8 cellular contexts compared by ENCODE assay signal in the genomic region with DNA sequence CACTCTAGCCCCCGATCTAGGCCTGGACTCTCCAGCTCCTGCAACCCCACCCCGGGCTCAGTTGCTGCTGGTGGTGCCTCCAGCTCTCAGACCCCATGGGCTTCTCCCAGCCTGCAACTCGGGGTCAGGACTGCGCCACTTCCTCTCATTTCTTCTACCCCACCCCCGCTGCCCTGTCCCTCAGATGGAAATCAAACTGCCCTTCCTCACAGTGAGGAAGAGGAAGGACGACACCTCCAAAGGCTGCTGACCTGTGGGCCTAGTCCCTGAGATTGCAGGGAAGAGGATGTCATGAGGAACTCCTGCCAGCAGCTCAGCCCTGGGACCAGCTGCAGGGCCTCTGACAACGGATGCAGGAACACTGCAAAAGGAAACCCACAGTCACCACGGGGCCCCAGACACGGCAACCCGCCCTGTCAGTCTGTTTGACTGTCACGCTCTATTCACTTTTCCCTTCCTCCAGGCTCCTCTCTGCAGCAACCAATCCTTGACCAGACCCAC.
DNase-seq lines count a peak whose midpoint lies in the region; ATAC-seq, FAIRE-seq and TF ChIP-seq lines count a peak whose summit lies in the region.

No MANE protein-coding gene starts in this region.

- peaks cover 84% of the 10 kb centered on the region for H3K4me1 Mint-ChIP-seq in nephron

- ATAC-seq in HG03064 (IDR thresholded peaks at IDR 0.05; ENCODE audit: low read depth, unreplicated experiment) (peak; percentile 47), HG02571 (IDR thresholded peaks at IDR 0.05; ENCODE audit: unreplicated experiment) (no peak)

- peak overlapping the region; percentile 19 to 66 (median 57) for H3K4me3 Mint-ChIP-seq in nephron

- in situ Hi-C loops in ACHN (cut with HindIII; ENCODE audit: low pct_ligation_motif_present, low pct_unique_long_range_greater_than_20kb, low sequenced_read_pairs): no loop called here

- FAIRE-seq in GM18507 (lab: Jason Lieb, UNC): peak; percentile 98

- H3K27ac ChIP-seq in coronary artery: peak overlapping the region in 1 of 2 donors; percentile 95

- H3K4me3 ChIP-seq in coronary artery: peak overlapping the region; percentile 6

- no peak for DNase-seq in GM18507 (ENCODE audit: extremely low spot score, insufficient read length, low read depth)
- DNase-seq in T-helper 2 cell: peak in 4 of 5 experiments; percentile 38 to 86 (median 54)
- DNase-seq in coronary artery (ENCODE audit: low spot score): peak; percentile 74
- DNase-seq in ACHN: no peak
- DNase-seq in NCI-H82 treated with DMSO at 0.1 percent for 48 hours (lab: John Stamatoyannopoulos, UW; ENCODE audit: unreplicated experiment): no peak

- peak overlapping the region; percentile 92 to 99 (median 96) for H3K27ac Mint-ChIP-seq in nephron

- no peaks in the 10 kb centered on the region for H3K27me3 Mint-ChIP-seq in nephron (ENCODE audit: low read depth)

- no peak for TF ChIP-seq CTCF in coronary artery (IDR thresholded peaks at IDR 0.05)
- TF ChIP-seq CTCF in nephron (IDR thresholded peaks at IDR 0.05; ENCODE audit: unreplicated experiment in 3 of 3): no peak

- no peaks in the 10 kb centered on the region for H3K36me3 Mint-ChIP-seq in nephron (ENCODE audit: low read depth)

- no peaks in the 10 kb centered on the region for H3K9me3 Mint-ChIP-seq in nephron

Comparison
In these comparisons a context has a peak if more than half of its experiments do, and no peak if none do; other contexts are left out.
1. DNase-seq: peak in T-helper 2 cell (4 of 5) and coronary artery (single experiment); none in GM18507 (single experiment), ACHN (single experiment) and NCI-H82 treated with DMSO at 0.1 percent for 48 hours (single experiment).